ENCODE assay signal across 16 cellular contexts in genomic region chr17:19424934-19425868, GRCh38. TPM values are rescaled to one million over a fixed set of nuclear protein-coding genes. Genes with fewer than 3 reads are reported as not detected.
A peak's percentile ranks its signal among the peaks of the same experiment; 100 is the strongest.
DNase-seq lines count a peak whose midpoint lies in the region; ATAC-seq and TF ChIP-seq lines count a peak whose summit lies in the region.
"Had no signal": no experiment of that assay in that cellular context is flagged by ENCODE, and none has a peak within 500 bp of the region (broad histone marks: within the 10 kb centered on the region; RNA-seq: fewer than 3 reads in every experiment).

No MANE protein-coding gene starts in this region.

- no peak overlapping the region for H2AFZ ChIP-seq in PC-3 (ENCODE audit: low read length)

- peak; percentile 58 for DNase-seq in PC-3
- DNase-seq in esophagus muscularis mucosa (ENCODE audit: extremely low spot score), result no peak
- no peak for DNase-seq in left lobe of liver (ENCODE audit: low spot score)
- DNase-seq in stimulated activated effector memory CD8-positive, alpha-beta T cell treated with anti-CD3 and anti-CD28 coated beads, Interleukin-12 subunit alpha, Interleukin-12 subunit beta, amount 100 ng/mL, for 72 hours (ENCODE audit: low spot score in 2 of 2), result no peak
- no peak for DNase-seq in ecto neural progenitor cell (ENCODE audit: low spot score)
- DNase-seq in activated CD4-positive, alpha-beta T cell treated with anti-CD3 and anti-CD28 coated beads, Interleukin-2, amount 10 ng/mL, durations not matched to agents 24 days and 14 days, result no peak
- DNase-seq: activated gamma-delta T cell; CD4-positive, CD25-positive, alpha-beta regulatory T cell; DND-41; foreskin keratinocyte; midbrain; NCI-H1436; NCI-H226 had no signal

- H3K9me3 ChIP-seq in PC-3 (ENCODE audit: low read length) (no peaks in the 10 kb centered on the region), esophagus muscularis mucosa (no peaks in the 10 kb centered on the region)

- ATAC-seq in PC-3 (peak; percentile 35; the same call in 1 of the 2 replicates), left lobe of liver (peak; percentile 87), GM19467 (IDR thresholded peaks at IDR 0.05; ENCODE audit: unreplicated experiment) (no peak)
- peak; percentile 51 for ATAC-seq in stimulated activated effector memory CD8-positive, alpha-beta T cell treated with anti-CD3 and anti-CD28 coated beads, Interleukin-12 subunit alpha, Interleukin-12 subunit beta, amount 100 ng/mL, for 72 hours
- ATAC-seq: foreskin keratinocyte, K562 had no signal

- H3K36me3 Mint-ChIP-seq in stimulated activated effector memory CD8-positive, alpha-beta T cell treated with anti-CD3 and anti-CD28 coated beads, Interleukin-12 subunit alpha, Interleukin-12 subunit beta, amount 100 ng/mL, for 72 hours, result no peaks in the 10 kb centered on the region
- H3K36me3 Mint-ChIP-seq in activated CD4-positive, alpha-beta T cell treated with anti-CD3 and anti-CD28 coated beads, Interleukin-2, amount 10 ng/mL, durations not matched to agents 24 days and 14 days (ENCODE audit: low read depth), result no peaks in the 10 kb centered on the region
- H3K36me3 Mint-ChIP-seq: CD4-positive, CD25-positive, alpha-beta regulatory T cell had no signal

- H3K4me1 Mint-ChIP-seq in stimulated activated effector memory CD8-positive, alpha-beta T cell treated with anti-CD3 and anti-CD28 coated beads, Interleukin-12 subunit alpha, Interleukin-12 subunit beta, amount 100 ng/mL, for 72 hours, result no peaks in the 10 kb centered on the region
- no peaks in the 10 kb centered on the region for H3K4me1 Mint-ChIP-seq in activated CD4-positive, alpha-beta T cell treated with anti-CD3 and anti-CD28 coated beads, Interleukin-2, amount 10 ng/mL, durations not matched to agents 24 days and 14 days
- H3K4me1 Mint-ChIP-seq: CD4-positive, CD25-positive, alpha-beta regulatory T cell had no signal

- 56% methylated on average over 8 of the region's 8 CpGs for WGBS in esophagus muscularis mucosa

- H3K36me3 ChIP-seq in PC-3 (ENCODE audit: low read depth, low read length), result no peaks in the 10 kb centered on the region
- H3K36me3 ChIP-seq in esophagus muscularis mucosa, result no peaks in the 10 kb centered on the region

- H3K4me3 ChIP-seq in PC-3 (ENCODE audit: low read length) (no peak overlapping the region), esophagus muscularis mucosa (no peak overlapping the region)
- H3K4me3 ChIP-seq: K562 had no signal

- no peak overlapping the region for H3K4me3 Mint-ChIP-seq in stimulated activated effector memory CD8-positive, alpha-beta T cell treated with anti-CD3 and anti-CD28 coated beads, Interleukin-12 subunit alpha, Interleukin-12 subunit beta, amount 100 ng/mL, for 72 hours
- H3K4me3 Mint-ChIP-seq in activated CD4-positive, alpha-beta T cell treated with anti-CD3 and anti-CD28 coated beads, Interleukin-2, amount 10 ng/mL, durations not matched to agents 24 days and 14 days, result no peak overlapping the region
- H3K4me3 Mint-ChIP-seq: CD4-positive, CD25-positive, alpha-beta regulatory T cell; dendritic cell treated with granulocyte-macrophage colony-stimulating factor and Interleukin-4, amounts not matched to agents 40 ng/mL and 50 ng/mL, for 4 days had no signal

- no peaks in the 10 kb centered on the region for H3K9me2 ChIP-seq in PC-3 (replicated peaks; ENCODE audit: low read length)

- no peaks in the 10 kb centered on the region for H3K27me3 ChIP-seq in PC-3 (ENCODE audit: low read length)
- H3K27me3 ChIP-seq in esophagus muscularis mucosa, result no peaks in the 10 kb centered on the region
- H3K27me3 ChIP-seq: foreskin keratinocyte had no signal

- H3K4me2 ChIP-seq in PC-3 (ENCODE audit: low read length), result no peak overlapping the region

- H3F3A ChIP-seq in PC-3 (ENCODE audit: low read length, unreplicated experiment), result no peaks in the 10 kb centered on the region

- no peaks in the 10 kb centered on the region for H3K79me2 ChIP-seq in PC-3 (ENCODE audit: low read length)

- no peaks in the 10 kb centered on the region for H4K20me1 ChIP-seq in PC-3 (ENCODE audit: low read length)

- POLR2A ChIA-PET in PC-3 (lab: Charles Lee; ENCODE audit: unreplicated experiment), result no interaction called here

- no peak overlapping the region for H3K27ac Mint-ChIP-seq in stimulated activated effector memory CD8-positive, alpha-beta T cell treated with anti-CD3 and anti-CD28 coated beads, Interleukin-12 subunit alpha, Interleukin-12 subunit beta, amount 100 ng/mL, for 72 hours
- no peak overlapping the region for H3K27ac Mint-ChIP-seq in activated CD4-positive, alpha-beta T cell treated with anti-CD3 and anti-CD28 coated beads, Interleukin-2, amount 10 ng/mL, durations not matched to agents 24 days and 14 days
- H3K27ac Mint-ChIP-seq: CD4-positive, CD25-positive, alpha-beta regulatory T cell; dendritic cell treated with granulocyte-macrophage colony-stimulating factor and Interleukin-4, amounts not matched to agents 40 ng/mL and 50 ng/mL, for 4 days had no signal

- CTCF ChIA-PET in PC-3 (lab: Charles Lee), result no interaction called here

- no peak overlapping the region for H3K27ac ChIP-seq in PC-3 (ENCODE audit: low read length)
- peak overlapping the region; percentile 51 to 60 (median 56) for H3K27ac ChIP-seq in esophagus muscularis mucosa (replicated peaks in 1 of 4)
- H3K27ac ChIP-seq: foreskin keratinocyte had no signal

- no peak for TF ChIP-seq EP300 in esophagus muscularis mucosa (IDR thresholded peaks at IDR 0.05)

- H3K4me1 ChIP-seq in PC-3 (ENCODE audit: insufficient read depth, low read length) (peaks cover 6% of the 10 kb centered on the region), esophagus muscularis mucosa (peaks cover 0 to 33% (median 23%) of the 10 kb centered on the region in 4 donors)
- H3K4me1 ChIP-seq: foreskin keratinocyte had no signal

- no TSS peak for BruUV-seq in PC-3 (replicated peaks; lab: Mats Ljungman, UMichigan)

- TF ChIP-seq CTCF in PC-3 (conservative IDR thresholded peaks at IDR 0.05; ENCODE audit: low read depth, low read length), result no peak
- no peak for TF ChIP-seq CTCF in esophagus muscularis mucosa (IDR thresholded peaks at IDR 0.05)

- peaks cover 11% of the 10 kb centered on the region for H3K27me3 Mint-ChIP-seq in activated CD4-positive, alpha-beta T cell treated with anti-CD3 and anti-CD28 coated beads, Interleukin-2, amount 10 ng/mL, durations not matched to agents 24 days and 14 days

- intact Hi-C loops in PC-3 (cut with micrococcal nuclease) (no loop called here), esophagus muscularis mucosa (cut with DNase I) (no loop called here)
- intact Hi-C loops in activated CD4-positive, alpha-beta T cell treated with anti-CD3 and anti-CD28 coated beads, Interleukin-2, amount 10 ng/mL, durations not matched to agents 24 days and 14 days (cut with micrococcal nuclease), result no loop called here

- H3K9ac ChIP-seq in PC-3 (ENCODE audit: low read length), result no peak overlapping the region

- no peak for TF ChIP-seq POLR2A in esophagus muscularis mucosa (IDR thresholded peaks at IDR 0.05; ENCODE audit: low read depth)

- no peaks in the 10 kb centered on the region for H3K9me3 Mint-ChIP-seq in stimulated activated effector memory CD8-positive, alpha-beta T cell treated with anti-CD3 and anti-CD28 coated beads, Interleukin-12 subunit alpha, Interleukin-12 subunit beta, amount 100 ng/mL, for 72 hours
- H3K9me3 Mint-ChIP-seq in activated CD4-positive, alpha-beta T cell treated with anti-CD3 and anti-CD28 coated beads, Interleukin-2, amount 10 ng/mL, durations not matched to agents 24 days and 14 days, result no peaks in the 10 kb centered on the region
- H3K9me3 Mint-ChIP-seq: CD4-positive, CD25-positive, alpha-beta regulatory T cell; dendritic cell treated with granulocyte-macrophage colony-stimulating factor and Interleukin-4, amounts not matched to agents 40 ng/mL and 50 ng/mL, for 4 days had no signal

RNA-seq across cellular contexts. Expression of gene RNF112, which starts 14.2 kb away (rescaled TPM):
- total RNA-seq in PC-3 (2014; rRNA removed) (0.18 and 1.0 TPM in 2 replicates), esophagus muscularis mucosa (1 to 10 TPM; 2.3 to 5.4 (median 4.3) TPM), left lobe of liver (0.45 TPM)
- 0.40 TPM in 1 of 2 replicates, not detected in the other for total RNA-seq in activated CD4-positive, alpha-beta T cell treated with anti-CD3 and anti-CD28 coated beads, Interleukin-2, amount 10 ng/mL, durations not matched to agents 24 days and 14 days

RNA-seq across cellular contexts. Expression of gene MFAP4, which starts 38.2 kb away (rescaled TPM):
- not detected in 2 replicates for total RNA-seq in PC-3 (2014; rRNA removed)
- 100 to 1,000 TPM; 127 to 315 (median 226) TPM for total RNA-seq in esophagus muscularis mucosa
- 2.8 TPM for total RNA-seq in left lobe of liver
- not detected in 2 replicates for total RNA-seq in activated CD4-positive, alpha-beta T cell treated with anti-CD3 and anti-CD28 coated beads, Interleukin-2, amount 10 ng/mL, durations not matched to agents 24 days and 14 days
- total RNA-seq: CD4-positive, CD25-positive, alpha-beta regulatory T cell; foreskin keratinocyte had no signal

RNA-seq across cellular contexts. Expression of gene MAPK7, which starts 46.9 kb away (rescaled TPM):
- 9.8 and 18.5 TPM in 2 replicates for total RNA-seq in PC-3 (2014; rRNA removed)
- total RNA-seq in esophagus muscularis mucosa, result 10 to 100 TPM; 26.3 to 41.4 (median 33.2) TPM
- 7.7 TPM for total RNA-seq in left lobe of liver
- total RNA-seq in activated CD4-positive, alpha-beta T cell treated with anti-CD3 and anti-CD28 coated beads, Interleukin-2, amount 10 ng/mL, durations not matched to agents 24 days and 14 days, result 20.5 and 22.6 TPM in 2 replicates

Comparison
In these comparisons a context has a peak if more than half of its experiments do, and no peak if none do; other contexts are left out.
1. RNA of gene MFAP4, which starts 38.2 kb away (total RNA-seq): 127 to 315 TPM in esophagus muscularis mucosa; 2.8 TPM in left lobe of liver (single experiment), not detected in PC-3 and not detected in activated CD4-positive, alpha-beta T cell treated with anti-CD3 and anti-CD28 coated beads, Interleukin-2, amount 10 ng/mL, durations not matched to agents 24 days and 14 days; every median in the first group is over 10 times any median in the second.